In genomic region chr18:50981381-50981780, GRCh38 we compare ENCODE assay signal across 11 cellular contexts.
"Had no signal": no experiment of that assay in that cellular context is flagged by ENCODE, and none has a peak within 500 bp of the region (broad histone marks: within the 10 kb centered on the region; RNA-seq: fewer than 3 reads in every experiment).

No MANE protein-coding gene starts in this region.

- H3K4me3 ChIP-seq: heart right ventricle, left lung, SK-N-MC had no signal

- H3K27me3 ChIP-seq: heart right ventricle, left lung had no signal

- H3K27me3 Mint-ChIP-seq: activated B cell treated with CpG ODN at 0.5 μM for 24 hours; activated naive CD8-positive, alpha-beta T cell had no signal

- H3K27ac ChIP-seq: heart right ventricle, left lung, SK-N-MC had no signal

- H3K4me3 Mint-ChIP-seq: activated B cell treated with CpG ODN at 0.5 μM for 24 hours; activated naive CD8-positive, alpha-beta T cell; T-helper 1 cell treated with Interleukin-12 subunit alpha and Interleukin-12 subunit beta and Interleukin-4 antibody, amounts not matched to agents 30 μg/mL and 1 μg/mL, for 36 hours had no signal

- DNase-seq: activated B cell treated with CpG ODN at 0.5 μM for 24 hours; activated CD4-positive, alpha-beta T cell treated with anti-CD3 and anti-CD28 coated beads, Interleukin-2, amount 50 U/mL, for 1 hour; activated effector memory CD4-positive, alpha-beta T cell treated with Interleukin-2 at 50 U/mL for 16 hours; anterior cingulate cortex; heart right ventricle; left lung; stimulated activated CD4-positive, alpha-beta T cell treated with anti-CD3 and anti-CD28 coated beads, Interleukin-15, amount 100 ng/mL, for 24 hours; stimulated activated CD4-positive, alpha-beta T cell treated with anti-CD3 and anti-CD28 coated beads, Interleukin-4, amount 100 ng/mL, for 4 hours had no signal

- H3K27ac Mint-ChIP-seq: activated B cell treated with CpG ODN at 0.5 μM for 24 hours; activated naive CD8-positive, alpha-beta T cell; T-helper 1 cell treated with Interleukin-12 subunit alpha and Interleukin-12 subunit beta and Interleukin-4 antibody, amounts not matched to agents 30 μg/mL and 1 μg/mL, for 36 hours had no signal

- H3K4me1 Mint-ChIP-seq: activated B cell treated with CpG ODN at 0.5 μM for 24 hours had no signal

- ATAC-seq: heart right ventricle, left lung had no signal
